Comparison of ENCODE assay signal across 1 cellular context in genomic region chr6:166341915-166342292, GRCh38.
TF ChIP-seq lines count a peak whose summit lies in the region.

No MANE protein-coding gene starts in this region.

TF ChIP-seq in GM23338, 12 proteins besides CTCF, POLR2A, EP300 and RAD21 (continued from another document):
- no peak for TF ChIP-seq ZNF462 (CRISPR knock-in tag; IDR thresholded peaks at IDR 0.05)
